Comparison of ENCODE assay signal across 8 cellular contexts in genomic region chr19:8209111-8209964, GRCh38. TPM values are rescaled to one million over a fixed set of nuclear protein-coding genes. Genes with fewer than 3 reads are reported as not detected.
DNase-seq lines count a peak whose midpoint lies in the region; ATAC-seq and TF ChIP-seq lines count a peak whose summit lies in the region.

A gene with protein sequence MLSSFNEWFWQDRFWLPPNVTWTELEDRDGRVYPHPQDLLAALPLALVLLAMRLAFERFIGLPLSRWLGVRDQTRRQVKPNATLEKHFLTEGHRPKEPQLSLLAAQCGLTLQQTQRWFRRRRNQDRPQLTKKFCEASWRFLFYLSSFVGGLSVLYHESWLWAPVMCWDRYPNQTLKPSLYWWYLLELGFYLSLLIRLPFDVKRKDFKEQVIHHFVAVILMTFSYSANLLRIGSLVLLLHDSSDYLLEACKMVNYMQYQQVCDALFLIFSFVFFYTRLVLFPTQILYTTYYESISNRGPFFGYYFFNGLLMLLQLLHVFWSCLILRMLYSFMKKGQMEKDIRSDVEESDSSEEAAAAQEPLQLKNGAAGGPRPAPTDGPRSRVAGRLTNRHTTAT (plus strand): TSS chr19:8209370. CDS start chr19:8251077, 41,707 bp downstream.

- CTCF ChIA-PET in activated CD8-positive, alpha-beta T cell treated with anti-CD3 and anti-CD28 coated beads for 36 hours (lab: Charles Lee), result no interaction called here

- H3K4me1 ChIP-seq in lung (ENCODE audit: control insufficient read depth in 2 of 2, insufficient read depth in 2 of 2, low read length in 2 of 2), result peaks cover 0 to 7% of the 10 kb centered on the region in 2 donors

- POLR2A ChIA-PET in activated CD8-positive, alpha-beta T cell treated with anti-CD3 and anti-CD28 coated beads for 36 hours (lab: Charles Lee), result interaction anchor here (0.6 to 2.2 kb wide), 3 partner anchors 16 to 60 kb away, joined by 3 to 6 read pairs (median 3); no protein-coding TSS in a partner anchor

- peak within 1 kb of the TSS; percentile 88 for H3K27ac ChIP-seq in lung (ENCODE audit: low read depth in 1 of 2, low read length in 1 of 2)

- intact Hi-C loops in activated CD8-positive, alpha-beta T cell treated with anti-CD3 and anti-CD28 coated beads for 36 hours (cut with micrococcal nuclease), result no loop called here

- H3K27ac Mint-ChIP-seq in activated CD8-positive, alpha-beta T cell treated with anti-CD3 and anti-CD28 coated beads for 36 hours, result peak within 1 kb of the TSS; percentile 92

- TF ChIP-seq CTCF in GM12865 (IDR thresholded peaks at IDR 0.05; ENCODE audit: insufficient read depth, low read depth, low read length, missing control alignments) (no peak), lung (IDR thresholded peaks at IDR 0.05; ENCODE audit: control extremely low read depth, extremely low read depth) (no peak)
- TF ChIP-seq CTCF in activated CD8-positive, alpha-beta T cell treated with anti-CD3 and anti-CD28 coated beads for 36 hours (IDR thresholded peaks at IDR 0.05), result no peak

- H3K9me3 ChIP-seq in lung (ENCODE audit: control insufficient read depth in 2 of 2, insufficient read depth in 1 of 2, low read length in 1 of 2), result no peaks in the 10 kb centered on the region

- H3K4me1 Mint-ChIP-seq in activated CD8-positive, alpha-beta T cell treated with anti-CD3 and anti-CD28 coated beads for 36 hours (ENCODE audit: low read depth), result peaks cover 30% of the 10 kb centered on the region

- H3K4me3 ChIP-seq in GM12865 (ENCODE audit: low read depth, low read length) (peak within 1 kb of the TSS; percentile 97), lung (peak within 1 kb of the TSS; percentile 83)

- DNase-seq in GM12865 (ENCODE audit: low read depth), result peak; percentile 81
- DNase-seq in NCI-H2196 (lab: John Stamatoyannopoulos, UW; ENCODE audit: unreplicated experiment), result peak; percentile 93
- peak; percentile 80 for DNase-seq in activated CD8-positive, alpha-beta T cell treated with anti-CD3 and anti-CD28 coated beads for 36 hours
- DNase-seq in ecto neural progenitor cell (ENCODE audit: low spot score), result peak; percentile 94
- peak; percentile 77 for DNase-seq in lung (ENCODE audit: low spot score)
- peak; percentile 44 to 78 (median 60) for DNase-seq in stimulated activated CD4-positive, alpha-beta T cell treated with anti-CD3 and anti-CD28 coated beads, TNF-alpha, amount 100 ng/mL, for 24 hours (ENCODE audit: low read depth in 3 of 3)
- DNase-seq in GOT3 (lab: John Stamatoyannopoulos, UW), result no peak

- WGBS in lung, 2 donors, result 0 to 1% methylated on average over 31 to 96 of the region's 98 CpGs

- no peaks in the 10 kb centered on the region for H3K36me3 Mint-ChIP-seq in activated CD8-positive, alpha-beta T cell treated with anti-CD3 and anti-CD28 coated beads for 36 hours (ENCODE audit: low read depth)

- H3K36me3 ChIP-seq in lung (ENCODE audit: control insufficient read depth in 2 of 2, insufficient read depth in 2 of 2, low read length in 2 of 2), result no peaks in the 10 kb centered on the region

- H3K9me3 Mint-ChIP-seq in activated CD8-positive, alpha-beta T cell treated with anti-CD3 and anti-CD28 coated beads for 36 hours, result no peaks in the 10 kb centered on the region

- H3K4me3 Mint-ChIP-seq in activated CD8-positive, alpha-beta T cell treated with anti-CD3 and anti-CD28 coated beads for 36 hours, result peak within 1 kb of the TSS; percentile 91

- ATAC-seq in HG02571 (IDR thresholded peaks at IDR 0.05; ENCODE audit: unreplicated experiment) (peak; percentile 73), lung (ENCODE audit: insufficient read depth, low FRiP score) (peak; percentile 82)
- ATAC-seq in activated CD8-positive, alpha-beta T cell treated with anti-CD3 and anti-CD28 coated beads for 36 hours, result peak; percentile 86

- H3K27me3 ChIP-seq in lung (ENCODE audit: control insufficient read depth, insufficient read depth), result no peaks in the 10 kb centered on the region

- H3K27me3 Mint-ChIP-seq in activated CD8-positive, alpha-beta T cell treated with anti-CD3 and anti-CD28 coated beads for 36 hours, result no peaks in the 10 kb centered on the region

RNA-seq across cellular contexts. Expression of the gene that starts here (rescaled TPM):
- 10 to 100 TPM; 15.5 to 19.7 TPM for total RNA-seq in activated CD8-positive, alpha-beta T cell treated with anti-CD3 and anti-CD28 coated beads for 36 hours
- total RNA-seq in lung, result 10 to 100 TPM; 65.1 to 67.8 TPM
- 10 to 100 TPM; 30.7 to 43.6 TPM for polyA plus RNA-seq in lung
